In genomic region chr22:42960873-42961690, GRCh38 we compare ENCODE assay signal across 8 cellular contexts. TPM values are rescaled to one million over a fixed set of nuclear protein-coding genes. Genes with fewer than 3 reads are reported as not detected.
DNase-seq lines count a peak whose midpoint lies in the region; ATAC-seq, FAIRE-seq and TF ChIP-seq lines count a peak whose summit lies in the region.
"Not testable (repeated sequence)": the region's sequence is repeated elsewhere in the genome, so short reads cannot be mapped to it uniquely, and the experiment has no call there.

No MANE protein-coding gene starts in this region.

- H3K9ac ChIP-seq in HCT116 (ENCODE audit: low read length): peak overlapping the region; percentile 6; the same call in 1 of the 2 replicates
- H3K9ac ChIP-seq in SK-N-SH: peak overlapping the region; percentile 49; the same call in 1 of the 2 replicates
- peak overlapping the region in 1 of 3 donors; percentile 58 for H3K9ac ChIP-seq in skeletal muscle tissue (ENCODE audit: low read depth in 1 of 3, low read length in 3 of 3)

- POLR2A ChIA-PET in A549 (lab: Yijun Ruan, JAX); SK-N-SH (lab: Yijun Ruan, JAX): not testable (repeated sequence)
- POLR2A ChIA-PET in HCT116 (lab: Charles Lee): interaction anchor here (1.3 kb wide), 1 partner anchor 18 kb away, joined by 4 read pairs; no protein-coding TSS in a partner anchor

- intact Hi-C loops in HCT116 (cut with micrococcal nuclease); body of pancreas (cut with DNase I); esophagus squamous epithelium (cut with DNase I); right lobe of liver (cut with DNase I): not testable (repeated sequence)

- not testable (repeated sequence) for TF ChIP-seq EP300 in A549 (IDR thresholded peaks at IDR 0.05); SK-N-SH (IDR thresholded peaks at IDR 0.05; ENCODE audit: borderline replicate concordance in 1 of 2, low read depth in 1 of 2, low read length in 1 of 2)

- not testable (repeated sequence) for H3K4me3 ChIP-seq in A549; HCT116 (replicated peaks in 1 of 2; ENCODE audit: low read depth in 1 of 2, low read length in 2 of 2); SK-N-SH (ENCODE audit: low read depth in 2 of 2, low read length in 1 of 2); body of pancreas; esophagus squamous epithelium; right lobe of liver
- H3K4me3 ChIP-seq in skeletal muscle tissue (ENCODE audit: low read length in 3 of 3): peak overlapping the region in 1 of 3 donors; percentile 11

- not testable (repeated sequence) for TF ChIP-seq RAD21 in A549 (conservative IDR thresholded peaks at IDR 0.05 in 1 of 2, IDR thresholded peaks at IDR 0.05 in 1 of 2); HCT116 (IDR thresholded peaks at IDR 0.05; ENCODE audit: low read depth); SK-N-SH (IDR thresholded peaks at IDR 0.05; ENCODE audit: low read length)

- H3K4me3 Mint-ChIP-seq in nephron progenitor cell: not testable (repeated sequence)

- BruUV-seq in HCT116 (replicated peaks; lab: Mats Ljungman, UMichigan): not testable (repeated sequence)

- not testable (repeated sequence) for H3K9me2 ChIP-seq in HCT116 (ENCODE audit: insufficient read depth); SK-N-SH

- CTCF ChIA-PET in A549 (lab: Yijun Ruan, JAX); HCT116 (lab: Charles Lee); SK-N-SH (lab: Yijun Ruan, JAX): not testable (repeated sequence)

- RAD21 ChIA-PET in HCT116 (lab: Charles Lee; ENCODE audit: low non-redundant PET in 1 of 2, low total read pairs in 2 of 2, uncharacterized antibody in 2 of 2, unreplicated experiment in 2 of 2): not testable (repeated sequence)

- WGBS in A549 (ENCODE audit: missing lambda C conversion rate): 81% methylated on average over 9 of the region's 9 CpGs
- WGBS in SK-N-SH (ENCODE audit: low lambda C conversion rate): 85% methylated on average over 9 of the region's 9 CpGs
- WGBS in body of pancreas, 2 donors: 54 to 75% methylated on average over 9 of the region's 9 CpGs
- 79 to 86% methylated on average over 9 of the region's 9 CpGs for WGBS in esophagus squamous epithelium, 2 donors
- 50% methylated on average over 9 of the region's 9 CpGs for WGBS in right lobe of liver (ENCODE audit: insufficient coverage, low coverage, low lambda C conversion rate, missing lambda C conversion rate)

- H3K36me3 ChIP-seq in HCT116 (ENCODE audit: control insufficient read depth in 1 of 2, insufficient read depth in 2 of 2, low read length in 2 of 2); SK-N-SH (replicated peaks in 1 of 2; ENCODE audit: control insufficient read depth in 1 of 2, insufficient read depth in 2 of 2, low read length in 1 of 2); body of pancreas (replicated peaks in 1 of 2; ENCODE audit: insufficient read depth in 1 of 2, low read depth in 2 of 2); esophagus squamous epithelium; right lobe of liver; skeletal muscle tissue (ENCODE audit: control insufficient read depth in 3 of 3, insufficient read depth in 3 of 3, low read length in 3 of 3): not testable (repeated sequence)

- H3K27ac Mint-ChIP-seq in nephron progenitor cell: peak overlapping the region; percentile 75

- not testable (repeated sequence) for H3K27me3 Mint-ChIP-seq in nephron progenitor cell (ENCODE audit: low read depth, poor library complexity)

- not testable (repeated sequence) for H4K20me1 ChIP-seq in HCT116 (ENCODE audit: insufficient read depth); SK-N-SH (ENCODE audit: insufficient read depth)

- not testable (repeated sequence) for H2AFZ ChIP-seq in HCT116 (ENCODE audit: low read depth, low read length, poor library complexity, severe bottlenecking); SK-N-SH (ENCODE audit: low read depth)

- H3K36me3 Mint-ChIP-seq in nephron progenitor cell (ENCODE audit: low read depth): peaks cover 16% of the 10 kb centered on the region

- not testable (repeated sequence) for DNase-seq in A549 (ENCODE audit: low read depth in 1 of 2, low spot score in 1 of 2); HCT116 (ENCODE audit: low read depth, low spot score); SK-N-SH; esophagus squamous epithelium (lab: John Stamatoyannopoulos, UW); nephron progenitor cell
- peak in 1 of 4 donors; percentile 27 for DNase-seq in body of pancreas
- peak in 1 of 3 donors; percentile 48 for DNase-seq in right lobe of liver

- not testable (repeated sequence) for FAIRE-seq in A549 (lab: Jason Lieb, UNC)

- TF ChIP-seq POLR2A in A549 (IDR thresholded peaks at IDR 0.05; ENCODE audit: low read length); HCT116 (IDR thresholded peaks at IDR 0.05; ENCODE audit: borderline replicate concordance, extremely low read depth, insufficient read depth, insufficient read length); body of pancreas (IDR thresholded peaks at IDR 0.05); esophagus squamous epithelium (IDR thresholded peaks at IDR 0.05); right lobe of liver (IDR thresholded peaks at IDR 0.05): not testable (repeated sequence)

- not testable (repeated sequence) for H3K27me3 ChIP-seq in HCT116 (ENCODE audit: insufficient read depth, low read length); SK-N-SH (ENCODE audit: insufficient read depth); body of pancreas; esophagus squamous epithelium; right lobe of liver; skeletal muscle tissue (ENCODE audit: control insufficient read depth in 3 of 3, insufficient read depth in 3 of 3, low read length in 3 of 3)

- H3K79me2 ChIP-seq in HCT116 (ENCODE audit: insufficient read depth, low read length): peaks cover 65% of the 10 kb centered on the region
- H3K79me2 ChIP-seq in SK-N-SH (ENCODE audit: insufficient read depth): peaks cover 89% of the 10 kb centered on the region

- H3K4me2 ChIP-seq in A549 (peak overlapping the region; percentile 79), HCT116 (ENCODE audit: low read length) (peak overlapping the region; percentile 55; the same call in 1 of the 2 replicates)
- not testable (repeated sequence) for H3K4me2 ChIP-seq in SK-N-SH

- ATAC-seq in A549 (peak in 1 of 2 experiments; percentile 20; a peak in 2 of 6 replicates), right lobe of liver (peak in 3 of 4 donors; percentile 9 to 31 (median 17))
- not testable (repeated sequence) for ATAC-seq in HCT116, body of pancreas

- H3K9me3 ChIP-seq in A549; HCT116 (ENCODE audit: control insufficient read depth in 1 of 2, insufficient read depth in 1 of 2, low read depth in 1 of 2, low read length in 2 of 2); SK-N-SH; body of pancreas; esophagus squamous epithelium; right lobe of liver; skeletal muscle tissue (ENCODE audit: control insufficient read depth in 3 of 3, low read length in 3 of 3): not testable (repeated sequence)

- H3K27ac ChIP-seq in A549: peak overlapping the region; percentile 88 to 92
- not testable (repeated sequence) for H3K27ac ChIP-seq in HCT116 (ENCODE audit: low read depth, low read length)
- H3K27ac ChIP-seq in SK-N-SH (ENCODE audit: low read depth in 2 of 2, low read length in 1 of 2): peak overlapping the region; percentile 72 to 83; a peak in 3 of 4 replicates
- peak overlapping the region; percentile 39 to 87 (median 77) for H3K27ac ChIP-seq in body of pancreas
- peak overlapping the region; percentile 18 to 70 (median 46) for H3K27ac ChIP-seq in esophagus squamous epithelium
- H3K27ac ChIP-seq in right lobe of liver: peak overlapping the region; percentile 42 to 77 (median 69)
- peak overlapping the region; percentile 22 for H3K27ac ChIP-seq in skeletal muscle tissue (ENCODE audit: low read depth, low read length)

- not testable (repeated sequence) for H3F3A ChIP-seq in SK-N-SH (replicated peaks; ENCODE audit: insufficient read depth)

- not testable (repeated sequence) for H3K9me3 Mint-ChIP-seq in nephron progenitor cell

- H3K4me1 Mint-ChIP-seq in nephron progenitor cell: peaks cover 72% of the 10 kb centered on the region

- H3K4me1 ChIP-seq in A549 (peaks cover 69% of the 10 kb centered on the region), HCT116 (ENCODE audit: control insufficient read depth in 1 of 2, insufficient read depth in 2 of 2, low read length in 2 of 2) (peaks cover 55 to 66% of the 10 kb centered on the region in 2 experiments), SK-N-SH (ENCODE audit: control insufficient read depth in 1 of 2, insufficient read depth in 2 of 2, low read depth in 1 of 2, low read length in 1 of 2) (peaks cover 18 to 39% of the 10 kb centered on the region in 2 experiments; a peak in 3 of 4 replicates), body of pancreas (peaks cover 70% of the 10 kb centered on the region), esophagus squamous epithelium (peaks cover 28 to 85% (median 42%) of the 10 kb centered on the region in 3 donors), right lobe of liver (peaks cover 0 to 49% (median 21%) of the 10 kb centered on the region in 4 donors), skeletal muscle tissue (ENCODE audit: control insufficient read depth in 3 of 3, insufficient read depth in 3 of 3, low read length in 3 of 3) (peaks cover 21 to 29% (median 28%) of the 10 kb centered on the region in 3 donors)

- not testable (repeated sequence) for TF ChIP-seq CTCF in A549 (IDR thresholded peaks at IDR 0.05); HCT116 (IDR thresholded peaks at IDR 0.05 in 2 of 3, conservative IDR thresholded peaks at IDR 0.05 in 1 of 3; ENCODE audit: borderline replicate concordance in 1 of 3, insufficient read depth in 1 of 3, low read depth in 2 of 3, low read length in 2 of 3); SK-N-SH (IDR thresholded peaks at IDR 0.05); body of pancreas (IDR thresholded peaks at IDR 0.05); esophagus squamous epithelium (IDR thresholded peaks at IDR 0.05); right lobe of liver (IDR thresholded peaks at IDR 0.05); nephron progenitor cell (IDR thresholded peaks at IDR 0.05)

RNA-seq across cellular contexts. Expression of gene PACSIN2, which starts 53.9 kb away (rescaled TPM):
- 76.5 and 94.0 TPM in 2 replicates for polyA plus RNA-seq in A549 (2011; rRNA removed)
- polyA plus RNA-seq in A549 (2012; cell fraction: cytosol; rRNA removed): 68.9 and 75.1 TPM in 2 replicates
- polyA plus RNA-seq in A549 (2012; cell fraction: nucleus; rRNA removed): 75.5 and 83.5 TPM in 2 replicates
- 60.2 to 63.4 TPM (median 60.3 TPM) in 3 replicates for polyA plus RNA-seq in A549 (2017; fragmentation: RNase III; extraction: RNeasy Plus Mini Kit Qiagen cat#74134 plus additional on column Dnase treatment)
- 36.2 and 36.7 TPM in 2 replicates for polyA minus RNA-seq in A549 (2011; rRNA and poly(A)+ RNA removed)
- 48.2 TPM for total RNA-seq in HCT116 (2021; ENCODE audit: unreplicated experiment)
- 46.6 and 48.0 TPM in 2 replicates for polyA plus RNA-seq in HCT116 (2012)
- 60.5 and 63.1 TPM in 2 replicates for polyA plus RNA-seq in SK-N-SH (2012; rRNA removed)
- polyA plus RNA-seq in SK-N-SH (2012; cell fraction: cytosol; rRNA removed): 42.5 and 51.5 TPM in 2 replicates
- polyA plus RNA-seq in SK-N-SH (2012; cell fraction: nucleus; rRNA removed): 53.0 and 54.4 TPM in 2 replicates
- 100 to 1,000 TPM; 117 to 118 TPM for total RNA-seq in body of pancreas
- total RNA-seq in esophagus squamous epithelium: 10 to 100 TPM; 25.8 to 46.0 (median 27.8) TPM
- total RNA-seq in right lobe of liver: 10 to 100 TPM; 21.4 to 67.0 (median 47.1) TPM
- 20.9 TPM for total RNA-seq in skeletal muscle tissue
